ENCODE assay signal across 22 cellular contexts in genomic region chr6:138503881-138504680, GRCh38. TPM values are rescaled to one million over a fixed set of nuclear protein-coding genes. Genes with fewer than 3 reads are reported as not detected.
DNase-seq lines count a peak whose midpoint lies in the region; ATAC-seq, FAIRE-seq and TF ChIP-seq lines count a peak whose summit lies in the region.
"Had no signal": no experiment of that assay in that cellular context is flagged by ENCODE, and none has a peak within 500 bp of the region (broad histone marks: within the 10 kb centered on the region; RNA-seq: fewer than 3 reads in every experiment).

No MANE protein-coding gene starts in this region.

- H3K9me3 ChIP-seq in T-helper 17 cell (ENCODE audit: control insufficient read depth, low read length, poor library complexity, severe bottlenecking) (no peaks in the 10 kb centered on the region), kidney (ENCODE audit: control insufficient read depth in 1 of 2, low read length in 2 of 2) (no peaks in the 10 kb centered on the region), pancreas (no peaks in the 10 kb centered on the region)
- H3K9me3 ChIP-seq: left lung, SJSA1, uterus had no signal

- H3K36me3 Mint-ChIP-seq in Calu3 (ENCODE audit: insufficient read depth, unreplicated experiment) = peaks cover 13% of the 10 kb centered on the region
- H3K36me3 Mint-ChIP-seq in T-helper 17 cell (ENCODE audit: low read depth) = no peaks in the 10 kb centered on the region
- H3K36me3 Mint-ChIP-seq in chondrocyte (ENCODE audit: low read depth) = no peaks in the 10 kb centered on the region

- peak overlapping the region; percentile 90 for H3K27ac Mint-ChIP-seq in Calu3 (ENCODE audit: unreplicated experiment)
- peak overlapping the region; percentile 56 for H3K27ac Mint-ChIP-seq in T-helper 17 cell
- no peak overlapping the region for H3K27ac Mint-ChIP-seq in chondrocyte (ENCODE audit: unreplicated experiment)
- H3K27ac Mint-ChIP-seq: activated CD4-positive, alpha-beta T cell treated with anti-CD3 and anti-CD28 coated beads, Interleukin-2, amount 10 ng/mL, durations not matched to agents 24 days and 14 days had no signal

- peak; percentile 77 for FAIRE-seq in kidney (lab: Jason Lieb, UNC)
- peak; percentile 41 for FAIRE-seq in pancreas (lab: Jason Lieb, UNC)
- FAIRE-seq: endothelial cell of umbilical vein had no signal

- ATAC-seq in T-helper 17 cell (no peak), pancreas (peak in 3 of 4 donors; percentile 29 to 48 (median 33)), GM18519 (IDR thresholded peaks at IDR 0.05; ENCODE audit: low FRiP score, unreplicated experiment) (no peak), GM21367 (IDR thresholded peaks at IDR 0.05; ENCODE audit: unreplicated experiment) (no peak)

- peak overlapping the region; percentile 32 for H3K4me3 Mint-ChIP-seq in Calu3 (ENCODE audit: low read depth, unreplicated experiment)
- H3K4me3 Mint-ChIP-seq in T-helper 17 cell = no peak overlapping the region
- H3K4me3 Mint-ChIP-seq in chondrocyte (ENCODE audit: unreplicated experiment) = no peak overlapping the region
- H3K4me3 Mint-ChIP-seq: activated CD4-positive, alpha-beta T cell treated with anti-CD3 and anti-CD28 coated beads, Interleukin-2, amount 10 ng/mL, durations not matched to agents 24 days and 14 days had no signal

- intact Hi-C loops in Calu3 (cut with micrococcal nuclease; ENCODE audit: unreplicated experiment) (loop anchor here (10.0 kb wide), 1 partner anchor 399 kb away; the partner anchor contains the start of gene PERP), kidney (cut with DNase I) (no loop called here), pancreas (cut with DNase I) (no loop called here)

- H3K4me1 ChIP-seq in kidney (ENCODE audit: control insufficient read depth in 1 of 2, insufficient read depth in 1 of 2, low read depth in 1 of 2, low read length in 2 of 2) (peaks cover 10 to 48% of the 10 kb centered on the region in 2 donors), pancreas (peaks cover 47 to 75% (median 70%) of the 10 kb centered on the region in 3 donors)
- H3K4me1 ChIP-seq: SJSA1, uterus had no signal

- TF ChIP-seq CTCF in Calu3 (IDR thresholded peaks at IDR 0.05; ENCODE audit: unreplicated experiment) (no peak), kidney (IDR thresholded peaks at IDR 0.05; ENCODE audit: borderline replicate concordance, extremely low read depth, insufficient read depth) (no peak), pancreas (IDR thresholded peaks at IDR 0.05) (no peak), chondrocyte (IDR thresholded peaks at IDR 0.05) (no peak)

- H3K4me3 ChIP-seq in kidney (ENCODE audit: low read length in 2 of 2) (no peak overlapping the region), pancreas (no peak overlapping the region)
- H3K4me3 ChIP-seq: coronary artery, left lung, SJSA1, uterus had no signal

- no peak overlapping the region for H3K9ac ChIP-seq in kidney (ENCODE audit: low read length in 2 of 2)

- no peaks in the 10 kb centered on the region for H3K9me3 Mint-ChIP-seq in Calu3 (ENCODE audit: low read depth, unreplicated experiment)
- no peaks in the 10 kb centered on the region for H3K9me3 Mint-ChIP-seq in chondrocyte (ENCODE audit: low read depth)
- H3K9me3 Mint-ChIP-seq: activated CD4-positive, alpha-beta T cell treated with anti-CD3 and anti-CD28 coated beads, Interleukin-2, amount 10 ng/mL, durations not matched to agents 24 days and 14 days had no signal

- H3K27me3 ChIP-seq in pancreas = no peaks in the 10 kb centered on the region
- H3K27me3 ChIP-seq: left lung, SJSA1, uterus had no signal

- H3K27ac ChIP-seq in kidney (ENCODE audit: low read depth in 2 of 2, low read length in 2 of 2) (peak overlapping the region; percentile 24 to 62), pancreas (peak overlapping the region in 2 of 4 donors; percentile 48 to 62)
- H3K27ac ChIP-seq: coronary artery, left lung, SJSA1, uterus had no signal

- CTCF ChIA-PET in Calu3 (lab: Charles Lee) = interaction anchor here (1.6 to 2.0 kb wide), 2 partner anchors 24 to 48 kb away, joined by 5 read pairs; no protein-coding TSS in a partner anchor

- 38 to 41% methylated on average over 7 of the region's 7 CpGs for WGBS in pancreas, 2 donors

- H3K4me1 Mint-ChIP-seq in Calu3 (ENCODE audit: low read depth, unreplicated experiment) (peaks cover 56% of the 10 kb centered on the region), T-helper 17 cell (peaks cover 2% of the 10 kb centered on the region), chondrocyte (ENCODE audit: low read depth) (peaks cover 17% of the 10 kb centered on the region)
- H3K4me1 Mint-ChIP-seq: activated CD4-positive, alpha-beta T cell treated with anti-CD3 and anti-CD28 coated beads, Interleukin-2, amount 10 ng/mL, durations not matched to agents 24 days and 14 days had no signal

- DNase-seq in Calu3 (peak; percentile 23), T-helper 17 cell (no peak), kidney (no peak), pancreas (peak in 1 of 6 donors; percentile 29), chondrocyte (ENCODE audit: low spot score) (no peak)
- DNase-seq in central memory CD4-positive, alpha-beta T cell = no peak
- DNase-seq: activated CD4-positive, alpha-beta T cell treated with anti-CD3 and anti-CD28 coated beads, Interleukin-2, amount 10 ng/mL, durations not matched to agents 24 days and 14 days; activated naive CD4-positive, alpha-beta T cell treated with Interleukin-2 at 50 U/mL for 16 hours; anterior cingulate cortex; COR-L47; foreskin fibroblast; left lung; NCI-H1436 treated with DMSO at 0.1 percent for 48 hours; NCI-H2171 treated with DMSO at 0.1 percent for 48 hours; NCI-H748 treated with DMSO at 0.1 percent for 48 hours; PC-3; uterus had no signal

- no TSS peak for BruUV-seq in Calu3 (replicated peaks; lab: Mats Ljungman, UMichigan)

- H3K27me3 Mint-ChIP-seq in Calu3 (ENCODE audit: unreplicated experiment) = no peaks in the 10 kb centered on the region
- H3K27me3 Mint-ChIP-seq in T-helper 17 cell = peaks cover 29% of the 10 kb centered on the region
- no peaks in the 10 kb centered on the region for H3K27me3 Mint-ChIP-seq in chondrocyte (ENCODE audit: low read depth)

- H3K36me3 ChIP-seq in kidney (ENCODE audit: control insufficient read depth in 1 of 2, insufficient read depth in 2 of 2, low read length in 2 of 2) (no peaks in the 10 kb centered on the region), pancreas (no peaks in the 10 kb centered on the region)
- H3K36me3 ChIP-seq: left lung, SJSA1, uterus had no signal

RNA-seq across cellular contexts. Expression of gene NHSL1, which starts 4.8 kb away (rescaled TPM):
- total RNA-seq in Calu3 (2022) (26.6 and 26.8 TPM in 2 replicates), T-helper 17 cell (1 to 10 TPM in 1 of 2 donors, under 1 TPM in 1; 0.86 to 1.0 TPM), kidney (31.4 TPM), pancreas (10 to 100 TPM in 3 of 6 donors, 1 to 10 TPM in 3; 4.8 to 16.3 (median 11.8) TPM), chondrocyte (17.2 to 23.7 TPM (median 23.4 TPM) in 3 replicates)
- polyA plus RNA-seq in kidney (ENCODE audit: insufficient read depth, low read depth, low replicate concordance) (4.4 TPM), pancreas (1 to 10 TPM; 3.5 to 4.6 TPM)

Comparison
In these comparisons a context has a peak if more than half of its experiments do, and no peak if none do; other contexts are left out.
1. ATAC-seq: peak in pancreas (3 of 4); none in T-helper 17 cell (single experiment), GM18519 (single experiment) and GM21367 (single experiment).